Comparison of ENCODE assay signal across 1 cellular context in genomic region chr16:1615761-1616160, GRCh38.
TF ChIP-seq lines count a peak whose summit lies in the region.

No MANE protein-coding gene starts in this region.

TF ChIP-seq in HepG2, 621 proteins besides CTCF, POLR2A, EP300 and RAD21 (continued from another document):
- TF ChIP-seq DZIP1 (CRISPR knock-in tag; IDR thresholded peaks at IDR 0.05) = no peak
- no peak for TF ChIP-seq NCOA2 (CRISPR knock-in tag; IDR thresholded peaks at IDR 0.05)
- TF ChIP-seq FOXO4 (CRISPR knock-in tag; conservative IDR thresholded peaks at IDR 0.05) = no peak
- TF ChIP-seq HNRNPUL1 (IDR thresholded peaks at IDR 0.05; ENCODE audit: low read depth, low read length) = no peak
- no peak for TF ChIP-seq MEF2D (CRISPR knock-in tag; IDR thresholded peaks at IDR 0.05)
- no peak for TF ChIP-seq ZNF318 (CRISPR knock-in tag; IDR thresholded peaks at IDR 0.05)
- no peak for TF ChIP-seq ZHX2 (IDR thresholded peaks at IDR 0.05; ENCODE audit: low read depth)
- no peak for TF ChIP-seq ZHX2 (CRISPR knock-in tag; IDR thresholded peaks at IDR 0.05; ENCODE audit: borderline replicate concordance)
- TF ChIP-seq ATM (IDR thresholded peaks at IDR 0.05; ENCODE audit: borderline replicate concordance) = no peak
- TF ChIP-seq ZNF724P (CRISPR knock-in tag; IDR thresholded peaks at IDR 0.05; ENCODE audit: borderline replicate concordance) = no peak
- no peak for TF ChIP-seq TOPORS (CRISPR knock-in tag; IDR thresholded peaks at IDR 0.05)
- no peak for TF ChIP-seq ZSCAN30 (CRISPR knock-in tag; IDR thresholded peaks at IDR 0.05)
TF ChIP-seq in HepG2: peak in this region for 0.
